8 cellular contexts compared by ENCODE assay signal in genomic region chr1:203795382-203796222, GRCh38. TPM values are rescaled to one million over a fixed set of nuclear protein-coding genes. Genes with fewer than 3 reads are reported as not detected.
DNase-seq lines count a peak whose midpoint lies in the region; TF ChIP-seq lines count a peak whose summit lies in the region.

Gene ZBED6 (plus strand): TSS chr1:203795623. CDS start chr1:203797523, 1,900 bp downstream.
Gene ZC3H11A (plus strand): TSS chr1:203795623. CDS start chr1:203817071, 21,448 bp downstream.

- H2AFZ ChIP-seq in MM.1S (ENCODE audit: low read length) (peak within 1 kb of the TSS; percentile 36), neural cell (ENCODE audit: low read depth, low read length) (peak within 1 kb of the TSS; percentile 89)

- H3K79me2 ChIP-seq in MM.1S (ENCODE audit: low read length) (peaks cover 51% of the 10 kb centered on the region), neural cell (replicated peaks; ENCODE audit: insufficient read depth, low read length) (peaks cover 46% of the 10 kb centered on the region)

- H3K27me3 ChIP-seq in HAP-1 (ENCODE audit: low read depth) (no peaks in the 10 kb centered on the region), MM.1S (replicated peaks; ENCODE audit: insufficient read depth, low read length) (no peaks in the 10 kb centered on the region), neural cell (ENCODE audit: insufficient read depth, low read depth, low read length) (no peaks in the 10 kb centered on the region), stomach (no peaks in the 10 kb centered on the region)

- no peak for TF ChIP-seq RAD21 in neural cell (conservative IDR thresholded peaks at IDR 0.05)

- 0 to 2% (median 1%) methylated on average over 51 to 61 of the region's 61 CpGs for WGBS in stomach, 5 donors

- H3K9ac ChIP-seq in MM.1S (ENCODE audit: low read length): peak within 1 kb of the TSS; percentile 70
- peak within 1 kb of the TSS; percentile 91 for H3K9ac ChIP-seq in neural cell (ENCODE audit: low read length)

- H4K20me1 ChIP-seq in MM.1S (ENCODE audit: insufficient read depth, low read length) (peaks cover 30% of the 10 kb centered on the region), neural cell (ENCODE audit: insufficient read depth) (no peaks in the 10 kb centered on the region)

- H3K9me2 ChIP-seq in MM.1S (replicated peaks; ENCODE audit: insufficient read depth, low read length) (no peaks in the 10 kb centered on the region), neural cell (ENCODE audit: insufficient read depth, low read length) (no peaks in the 10 kb centered on the region)

- peak; percentile 31 for TF ChIP-seq EP300 in neural cell (conservative IDR thresholded peaks at IDR 0.05; ENCODE audit: poor library complexity, severe bottlenecking)
- no peak for TF ChIP-seq EP300 in stomach (IDR thresholded peaks at IDR 0.05)

- H3K4me3 ChIP-seq in HAP-1 (peak within 1 kb of the TSS; percentile 77), MM.1S (ENCODE audit: low read length) (peak within 1 kb of the TSS; percentile 66), neural cell (ENCODE audit: low read length) (peak within 1 kb of the TSS; percentile 72), stomach (peak within 1 kb of the TSS; percentile 70 to 93 (median 74))

- TF ChIP-seq POLR2A in stomach (IDR thresholded peaks at IDR 0.05): peak in 1 of 4 donors; percentile 31

- H3K4me1 ChIP-seq in HAP-1: peaks cover 13% of the 10 kb centered on the region
- H3K4me1 ChIP-seq in MM.1S (ENCODE audit: low read length): peaks cover 36% of the 10 kb centered on the region
- peaks cover 30 to 48% (median 44%) of the 10 kb centered on the region in 4 donors for H3K4me1 ChIP-seq in stomach

- TF ChIP-seq CTCF in MM.1S (IDR thresholded peaks at IDR 0.05; ENCODE audit: low read length) (no peak), neural cell (IDR thresholded peaks at IDR 0.05; ENCODE audit: poor library complexity, severe bottlenecking) (peak; percentile 13), stomach (IDR thresholded peaks at IDR 0.05) (no peak)

- H3K9me3 ChIP-seq in HAP-1: peaks cover 15% of the 10 kb centered on the region
- no peaks in the 10 kb centered on the region for H3K9me3 ChIP-seq in MM.1S (replicated peaks; ENCODE audit: insufficient read depth, low read length)
- no peaks in the 10 kb centered on the region for H3K9me3 ChIP-seq in neural cell (ENCODE audit: low read length)
- H3K9me3 ChIP-seq in stomach: no peaks in the 10 kb centered on the region

- intact Hi-C loops in stomach (cut with DNase I; ENCODE audit: low total_unique reads): no loop called here

- peak; percentile 100 for DNase-seq in ELR (ENCODE audit: low read depth)
- peak; percentile 96 to 99 for DNase-seq in HAP-1 (ENCODE audit: low spot score in 2 of 2)
- DNase-seq in MM.1S: peak; percentile 100
- DNase-seq in SIG-M5 (lab: John Stamatoyannopoulos, UW): peak; percentile 99
- peak; percentile 91 for DNase-seq in activated gamma-delta T cell (lab: John Stamatoyannopoulos, UW)
- peak; percentile 97 for DNase-seq in fibroblast of the conjunctiva (ENCODE audit: low read depth)
- DNase-seq in stomach: peak; percentile 99

- H3K36me3 ChIP-seq in HAP-1 (replicated peaks) (peaks cover 31% of the 10 kb centered on the region), MM.1S (replicated peaks; ENCODE audit: insufficient read depth, low read length) (peaks cover 14% of the 10 kb centered on the region; the same call in 1 of the 2 replicates), neural cell (ENCODE audit: insufficient read depth, low read length) (peaks cover 26% of the 10 kb centered on the region), stomach (peaks cover 0 to 24% (median 4%) of the 10 kb centered on the region in 4 donors)

- in situ Hi-C loops in HAP-1 (cut with MboI; ENCODE audit: low sequenced_read_pairs): no loop called here

- H3F3A ChIP-seq in MM.1S (ENCODE audit: insufficient read depth, low read length): no peaks in the 10 kb centered on the region
- no peaks in the 10 kb centered on the region for H3F3A ChIP-seq in neural cell (ENCODE audit: insufficient read depth, low read length, poor library complexity, severe bottlenecking)

- H3K4me2 ChIP-seq in MM.1S (ENCODE audit: low read depth, low read length) (peak within 1 kb of the TSS; percentile 61), neural cell (ENCODE audit: low read length) (peak within 1 kb of the TSS; percentile 79)

- H3K27ac ChIP-seq in MM.1S (ENCODE audit: low read length): peak within 1 kb of the TSS; percentile 64
- H3K27ac ChIP-seq in neural cell (ENCODE audit: low read length): peak within 1 kb of the TSS; percentile 97
- peak within 1 kb of the TSS; percentile 93 to 99 (median 98) for H3K27ac ChIP-seq in stomach

TF ChIP-seq in neural cell, 6 proteins besides CTCF, POLR2A, EP300 and RAD21:
- TF ChIP-seq TAF1 (IDR thresholded peaks at IDR 0.05; ENCODE audit: low read depth) (peak; percentile 86), MXI1 (conservative IDR thresholded peaks at IDR 0.05; ENCODE audit: poor library complexity, severe bottlenecking) (peak; percentile 39), SMC3 (conservative IDR thresholded peaks at IDR 0.05; ENCODE audit: poor library complexity) (no peak), POLR2AphosphoS5 (IDR thresholded peaks at IDR 0.05) (peak; percentile 78), REST (IDR thresholded peaks at IDR 0.05; ENCODE audit: borderline replicate concordance) (no peak)

RNA-seq across cellular contexts. Expression of gene ZBED6, which starts in this region (rescaled TPM):
- polyA plus RNA-seq in neural cell (5.1 and 6.4 TPM in 2 replicates), stomach (under 1 TPM; 0.13 to 0.93 (median 0.15) TPM)
- polyA minus RNA-seq in neural cell: 18.3 and 20.8 TPM in 2 replicates
- total RNA-seq in stomach: 10 to 100 TPM; 12.5 to 38.6 (median 22.2) TPM

RNA-seq across cellular contexts. Expression of gene ZC3H11A, which starts in this region (rescaled TPM):
- polyA plus RNA-seq in neural cell (186 and 210 TPM in 2 replicates), stomach (10 to 100 TPM; 25.0 to 39.2 (median 25.8) TPM)
- 135 and 151 TPM in 2 replicates for polyA minus RNA-seq in neural cell
- total RNA-seq in stomach: 100 to 1,000 TPM in 2 of 5 donors, 10 to 100 TPM in 3; 56.2 to 160 (median 84.0) TPM

Comparison
In these comparisons a context has a peak if more than half of its experiments do, and no peak if none do; other contexts are left out.
1. Peak in every context shown above with its lines: DNase-seq, H3K4me3 ChIP-seq and H3K27ac ChIP-seq.